ENCODE assay signal across 1 cellular context in the genomic region with DNA sequence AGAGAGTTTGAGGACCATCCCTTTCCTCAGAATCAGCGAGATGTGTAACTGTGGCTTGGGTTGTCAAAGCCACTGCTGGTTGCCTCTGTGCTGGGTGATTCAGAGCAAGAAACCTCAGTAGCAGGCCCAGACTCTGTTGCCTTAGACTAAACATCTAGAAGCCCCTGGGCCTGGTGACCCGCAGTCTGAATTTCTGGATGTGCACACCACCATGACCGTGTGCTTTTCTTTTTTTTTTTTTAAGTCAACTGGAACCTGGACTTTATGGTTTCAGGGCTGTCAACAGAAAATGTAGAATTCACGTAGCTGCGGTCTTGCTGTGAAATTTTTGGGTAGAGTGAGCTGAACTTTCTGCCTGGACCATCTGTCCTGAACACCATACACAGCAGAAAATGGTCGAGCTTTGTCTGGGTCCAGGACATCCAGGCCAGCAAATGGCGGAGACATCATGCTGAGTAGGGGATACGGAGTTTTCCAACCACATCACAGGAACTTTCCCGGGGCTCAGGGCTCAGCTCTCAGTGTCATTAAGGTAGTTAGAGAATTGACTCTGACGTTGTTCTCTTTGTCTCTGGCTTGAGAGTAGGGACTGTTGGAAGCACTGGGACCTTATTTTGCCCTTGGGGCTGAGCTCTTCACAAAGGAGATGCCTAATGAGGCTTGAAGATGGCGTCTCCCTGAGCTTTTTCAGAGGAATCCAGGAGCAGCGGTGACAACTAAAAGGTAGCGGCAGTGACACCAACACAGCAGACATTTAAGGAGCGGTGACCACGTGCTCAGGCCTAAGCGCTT.
TF ChIP-seq lines count a peak whose summit lies in the region.

No MANE protein-coding gene starts in this region.

TF ChIP-seq in GM12878, 131 proteins besides CTCF, POLR2A, EP300 and RAD21 (continued from another document):
- TF ChIP-seq, protein P1, sequence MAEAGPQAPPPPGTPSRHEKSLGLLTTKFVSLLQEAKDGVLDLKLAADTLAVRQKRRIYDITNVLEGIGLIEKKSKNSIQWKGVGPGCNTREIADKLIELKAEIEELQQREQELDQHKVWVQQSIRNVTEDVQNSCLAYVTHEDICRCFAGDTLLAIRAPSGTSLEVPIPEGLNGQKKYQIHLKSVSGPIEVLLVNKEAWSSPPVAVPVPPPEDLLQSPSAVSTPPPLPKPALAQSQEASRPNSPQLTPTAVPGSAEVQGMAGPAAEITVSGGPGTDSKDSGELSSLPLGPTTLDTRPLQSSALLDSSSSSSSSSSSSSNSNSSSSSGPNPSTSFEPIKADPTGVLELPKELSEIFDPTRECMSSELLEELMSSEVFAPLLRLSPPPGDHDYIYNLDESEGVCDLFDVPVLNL (IDR thresholded peaks at IDR 0.05; ENCODE audit: low read depth, low read length): no peak
- TF ChIP-seq, protein P2, sequence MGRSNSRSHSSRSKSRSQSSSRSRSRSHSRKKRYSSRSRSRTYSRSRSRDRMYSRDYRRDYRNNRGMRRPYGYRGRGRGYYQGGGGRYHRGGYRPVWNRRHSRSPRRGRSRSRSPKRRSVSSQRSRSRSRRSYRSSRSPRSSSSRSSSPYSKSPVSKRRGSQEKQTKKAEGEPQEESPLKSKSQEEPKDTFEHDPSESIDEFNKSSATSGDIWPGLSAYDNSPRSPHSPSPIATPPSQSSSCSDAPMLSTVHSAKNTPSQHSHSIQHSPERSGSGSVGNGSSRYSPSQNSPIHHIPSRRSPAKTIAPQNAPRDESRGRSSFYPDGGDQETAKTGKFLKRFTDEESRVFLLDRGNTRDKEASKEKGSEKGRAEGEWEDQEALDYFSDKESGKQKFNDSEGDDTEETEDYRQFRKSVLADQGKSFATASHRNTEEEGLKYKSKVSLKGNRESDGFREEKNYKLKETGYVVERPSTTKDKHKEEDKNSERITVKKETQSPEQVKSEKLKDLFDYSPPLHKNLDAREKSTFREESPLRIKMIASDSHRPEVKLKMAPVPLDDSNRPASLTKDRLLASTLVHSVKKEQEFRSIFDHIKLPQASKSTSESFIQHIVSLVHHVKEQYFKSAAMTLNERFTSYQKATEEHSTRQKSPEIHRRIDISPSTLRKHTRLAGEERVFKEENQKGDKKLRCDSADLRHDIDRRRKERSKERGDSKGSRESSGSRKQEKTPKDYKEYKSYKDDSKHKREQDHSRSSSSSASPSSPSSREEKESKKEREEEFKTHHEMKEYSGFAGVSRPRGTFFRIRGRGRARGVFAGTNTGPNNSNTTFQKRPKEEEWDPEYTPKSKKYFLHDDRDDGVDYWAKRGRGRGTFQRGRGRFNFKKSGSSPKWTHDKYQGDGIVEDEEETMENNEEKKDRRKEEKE (IDR thresholded peaks at IDR 0.05): no peak
- TF ChIP-seq YY1 (IDR thresholded peaks at IDR 0.05; ENCODE audit: low read depth, low read length): peak; percentile 86
- TF ChIP-seq, protein P3, sequence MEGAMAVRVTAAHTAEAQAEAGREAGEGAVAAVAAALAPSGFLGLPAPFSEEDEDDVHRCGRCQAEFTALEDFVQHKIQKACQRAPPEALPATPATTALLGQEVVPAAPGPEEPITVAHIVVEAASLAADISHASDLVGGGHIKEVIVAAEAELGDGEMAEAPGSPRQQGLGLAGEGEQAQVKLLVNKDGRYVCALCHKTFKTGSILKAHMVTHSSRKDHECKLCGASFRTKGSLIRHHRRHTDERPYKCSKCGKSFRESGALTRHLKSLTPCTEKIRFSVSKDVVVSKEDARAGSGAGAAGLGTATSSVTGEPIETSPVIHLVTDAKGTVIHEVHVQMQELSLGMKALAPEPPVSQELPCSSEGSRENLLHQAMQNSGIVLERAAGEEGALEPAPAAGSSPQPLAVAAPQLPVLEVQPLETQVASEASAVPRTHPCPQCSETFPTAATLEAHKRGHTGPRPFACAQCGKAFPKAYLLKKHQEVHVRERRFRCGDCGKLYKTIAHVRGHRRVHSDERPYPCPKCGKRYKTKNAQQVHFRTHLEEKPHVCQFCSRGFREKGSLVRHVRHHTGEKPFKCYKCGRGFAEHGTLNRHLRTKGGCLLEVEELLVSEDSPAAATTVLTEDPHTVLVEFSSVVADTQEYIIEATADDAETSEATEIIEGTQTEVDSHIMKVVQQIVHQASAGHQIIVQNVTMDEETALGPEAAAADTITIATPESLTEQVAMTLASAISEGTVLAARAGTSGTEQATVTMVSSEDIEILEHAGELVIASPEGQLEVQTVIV (IDR thresholded peaks at IDR 0.05; ENCODE audit: borderline replicate concordance, partially characterized antibody): no peak
- TF ChIP-seq MTA2 (IDR thresholded peaks at IDR 0.05; ENCODE audit: low read depth): peak; percentile 78
- peak; percentile 82; the same call in 1 of the 2 replicates for TF ChIP-seq FOXM1 (IDR thresholded peaks at IDR 0.05; ENCODE audit: low read depth, low read length)
- TF ChIP-seq TBL1XR1 (IDR thresholded peaks at IDR 0.05; ENCODE audit: low read depth, low read length): peak; percentile 70; the same call in 1 of the 2 replicates
- TF ChIP-seq, protein P4, sequence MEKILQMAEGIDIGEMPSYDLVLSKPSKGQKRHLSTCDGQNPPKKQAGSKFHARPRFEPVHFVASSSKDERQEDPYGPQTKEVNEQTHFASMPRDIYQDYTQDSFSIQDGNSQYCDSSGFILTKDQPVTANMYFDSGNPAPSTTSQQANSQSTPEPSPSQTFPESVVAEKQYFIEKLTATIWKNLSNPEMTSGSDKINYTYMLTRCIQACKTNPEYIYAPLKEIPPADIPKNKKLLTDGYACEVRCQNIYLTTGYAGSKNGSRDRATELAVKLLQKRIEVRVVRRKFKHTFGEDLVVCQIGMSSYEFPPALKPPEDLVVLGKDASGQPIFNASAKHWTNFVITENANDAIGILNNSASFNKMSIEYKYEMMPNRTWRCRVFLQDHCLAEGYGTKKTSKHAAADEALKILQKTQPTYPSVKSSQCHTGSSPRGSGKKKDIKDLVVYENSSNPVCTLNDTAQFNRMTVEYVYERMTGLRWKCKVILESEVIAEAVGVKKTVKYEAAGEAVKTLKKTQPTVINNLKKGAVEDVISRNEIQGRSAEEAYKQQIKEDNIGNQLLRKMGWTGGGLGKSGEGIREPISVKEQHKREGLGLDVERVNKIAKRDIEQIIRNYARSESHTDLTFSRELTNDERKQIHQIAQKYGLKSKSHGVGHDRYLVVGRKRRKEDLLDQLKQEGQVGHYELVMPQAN (conservative IDR thresholded peaks at IDR 0.05): no peak
- peak; percentile 74 to 79 for TF ChIP-seq BHLHE40 (IDR thresholded peaks at IDR 0.05; ENCODE audit: borderline replicate concordance in 1 of 2, low read depth in 2 of 2, low read length in 1 of 2)
- no peak for TF ChIP-seq RB1 (IDR thresholded peaks at IDR 0.05; ENCODE audit: borderline replicate concordance)
- TF ChIP-seq PML (IDR thresholded peaks at IDR 0.05; ENCODE audit: low read length): 0 out of 2 replicates have a peak, but pooled peaks have one; percentile 21
